In the genomic region with DNA sequence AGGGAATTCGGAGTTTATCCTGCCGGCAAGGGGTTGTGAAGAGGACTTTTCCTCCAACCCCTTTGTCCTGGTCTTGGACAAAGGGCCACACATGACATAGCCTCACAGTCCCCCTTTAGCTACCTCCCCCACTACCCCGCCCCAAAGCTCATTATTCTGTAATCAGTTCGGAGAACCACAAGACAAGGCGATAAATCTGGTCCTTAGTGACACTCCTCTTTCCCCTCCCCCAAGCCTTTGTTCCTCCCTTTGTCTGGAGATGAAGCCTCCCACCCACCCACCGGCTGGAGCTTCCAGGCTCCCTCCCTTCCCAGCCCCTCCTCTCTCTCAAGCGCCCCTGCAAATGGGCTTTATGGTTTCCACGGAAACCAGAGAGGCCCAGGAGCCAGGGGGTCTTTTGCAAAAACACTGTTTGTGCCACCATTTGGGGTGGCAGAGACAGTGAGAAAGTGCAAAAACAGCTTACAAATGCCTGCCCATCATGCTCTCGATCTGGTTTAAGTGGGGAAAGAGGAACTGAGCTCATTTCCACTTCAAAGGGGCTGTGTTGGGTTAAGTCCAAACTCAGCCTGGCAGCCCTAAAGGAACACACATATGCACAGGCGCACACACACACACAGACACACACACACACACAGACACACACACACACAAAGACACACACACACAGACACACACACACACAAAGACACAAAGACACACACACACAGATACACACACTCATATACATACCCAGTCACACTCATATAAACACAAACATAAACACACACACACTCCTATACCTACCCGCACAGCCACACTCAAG, we compare ENCODE assay signal across 13 cellular contexts. TPM values are rescaled to one million over a fixed set of nuclear protein-coding genes. Genes with fewer than 3 reads are reported as not detected.
A peak's percentile ranks its signal among the peaks of the same experiment; 100 is the strongest.
DNase-seq lines count a peak whose midpoint lies in the region; ATAC-seq and TF ChIP-seq lines count a peak whose summit lies in the region.
"Had no signal": no experiment of that assay in that cellular context is flagged by ENCODE, and none has a peak within 500 bp of the region (broad histone marks: within the 10 kb centered on the region; RNA-seq: fewer than 3 reads in every experiment).

No MANE protein-coding gene starts in this region.

- H3K4me3 ChIP-seq in astrocyte of the cerebellum (ENCODE audit: low read depth, low read length): no peak overlapping the region
- H3K4me3 ChIP-seq in uterus: no peak overlapping the region
- H3K4me3 ChIP-seq: A549 had no signal

- peak; percentile 15 for ATAC-seq in Right ventricle myocardium inferior

- no peaks in the 10 kb centered on the region for H3K4me1 ChIP-seq in uterus
- H3K4me1 ChIP-seq: parathyroid adenoma had no signal

- no peak overlapping the region for H3K27ac Mint-ChIP-seq in activated T-cell treated with anti-CD3 and anti-CD28 coated beads, Interleukin-2, amount 50 U/mL, for 24 hours
- H3K27ac Mint-ChIP-seq: activated naive CD4-positive, alpha-beta T cell treated with anti-CD3 and anti-CD28 coated beads, Interleukin-2, amount 50 U/mL, for 24 hours had no signal

- H3K27ac ChIP-seq in uterus: peak overlapping the region; percentile 46 to 73
- H3K27ac ChIP-seq: parathyroid adenoma had no signal

- DNase-seq in Right ventricle myocardium inferior (ENCODE audit: missing footprints) (no peak), cardiac septum (ENCODE audit: low spot score) (no peak), astrocyte of the cerebellum (ENCODE audit: low read depth) (peak; percentile 22), iris pigment epithelial cell (ENCODE audit: low read depth) (peak; percentile 22), uterus (no peak), activated gamma-delta T cell (lab: John Stamatoyannopoulos, UW) (no peak), cerebellar cortex (ENCODE audit: low spot score) (no peak)
- no peak for DNase-seq in activated T-cell treated with anti-CD3 and anti-CD28 coated beads, Interleukin-2, amount 50 U/mL, for 24 hours
- DNase-seq: activated CD4-positive, CD25-positive, alpha-beta regulatory T cell; NCI-H446 treated with DMSO at 0.1 percent for 48 hours had no signal

- H3K36me3 ChIP-seq in uterus: no peaks in the 10 kb centered on the region

- no peaks in the 10 kb centered on the region for H3K36me3 Mint-ChIP-seq in activated T-cell treated with anti-CD3 and anti-CD28 coated beads, Interleukin-2, amount 50 U/mL, for 24 hours (ENCODE audit: low read depth)
- H3K36me3 Mint-ChIP-seq: activated naive CD4-positive, alpha-beta T cell treated with anti-CD3 and anti-CD28 coated beads, Interleukin-2, amount 50 U/mL, for 24 hours had no signal

- TF ChIP-seq POLR2A in uterus (IDR thresholded peaks at IDR 0.05): no peak

- H3K27me3 ChIP-seq in uterus: no peaks in the 10 kb centered on the region

- H3K4me1 Mint-ChIP-seq in activated T-cell treated with anti-CD3 and anti-CD28 coated beads, Interleukin-2, amount 50 U/mL, for 24 hours (ENCODE audit: low read depth): no peaks in the 10 kb centered on the region
- H3K4me1 Mint-ChIP-seq: activated naive CD4-positive, alpha-beta T cell treated with anti-CD3 and anti-CD28 coated beads, Interleukin-2, amount 50 U/mL, for 24 hours had no signal

- H3K9me3 ChIP-seq in uterus: no peaks in the 10 kb centered on the region
- H3K9me3 ChIP-seq: A549 had no signal

- TF ChIP-seq CTCF in astrocyte of the cerebellum (IDR thresholded peaks at IDR 0.05; ENCODE audit: low read depth, low read length, missing control alignments) (no peak), uterus (IDR thresholded peaks at IDR 0.05) (no peak)

- no peak overlapping the region for H3K4me3 Mint-ChIP-seq in activated T-cell treated with anti-CD3 and anti-CD28 coated beads, Interleukin-2, amount 50 U/mL, for 24 hours
- H3K4me3 Mint-ChIP-seq: activated naive CD4-positive, alpha-beta T cell treated with anti-CD3 and anti-CD28 coated beads, Interleukin-2, amount 50 U/mL, for 24 hours had no signal

- H3K9me3 Mint-ChIP-seq in activated T-cell treated with anti-CD3 and anti-CD28 coated beads, Interleukin-2, amount 50 U/mL, for 24 hours: no peaks in the 10 kb centered on the region
- H3K9me3 Mint-ChIP-seq: activated naive CD4-positive, alpha-beta T cell treated with anti-CD3 and anti-CD28 coated beads, Interleukin-2, amount 50 U/mL, for 24 hours had no signal

- H3K27me3 Mint-ChIP-seq in activated T-cell treated with anti-CD3 and anti-CD28 coated beads, Interleukin-2, amount 50 U/mL, for 24 hours: peaks cover 14% of the 10 kb centered on the region

- in situ Hi-C loops in astrocyte of the cerebellum (cut with HindIII; ENCODE audit: low sequenced_read_pairs): loop anchor here (5.0 kb wide), 1 partner anchor 74 kb away; no protein-coding TSS in a partner anchor

- intact Hi-C loops in Right ventricle myocardium inferior (cut with DNase I): no loop called here
- intact Hi-C loops in cardiac septum (cut with DNase I): no loop called here
- intact Hi-C loops in uterus (cut with DNase I; ENCODE audit: low total_unique reads): no loop called here

RNA-seq across cellular contexts. Expression of a gene that starts 23.6 kb away (rescaled TPM):
- total RNA-seq in Right ventricle myocardium inferior (18.4 TPM), cardiac septum (16.6 TPM), uterus (100 to 1,000 TPM in 1 of 4 donors, under 1 TPM in 1, not detected in 2; 0.58 to 112 TPM)

RNA-seq across cellular contexts. Expression of a gene that starts 31.7 kb away (rescaled TPM):
- 0.51 TPM for total RNA-seq in Right ventricle myocardium inferior
- 0.13 TPM for total RNA-seq in cardiac septum
- total RNA-seq in uterus: 1 to 10 TPM in 1 of 4 donors, under 1 TPM in 1, not detected in 2; 0.26 to 2.1 TPM

Comparison
In these comparisons a context has a peak if more than half of its experiments do, and no peak if none do; other contexts are left out.
1. DNase-seq: peak in astrocyte of the cerebellum (single experiment) and iris pigment epithelial cell (single experiment); none in Right ventricle myocardium inferior (single experiment), cardiac septum (single experiment), uterus (0 of 2), activated gamma-delta T cell (single experiment), activated T-cell treated with anti-CD3 and anti-CD28 coated beads, Interleukin-2, amount 50 U/mL, for 24 hours (single experiment) and cerebellar cortex (single experiment).